In the genomic region with DNA sequence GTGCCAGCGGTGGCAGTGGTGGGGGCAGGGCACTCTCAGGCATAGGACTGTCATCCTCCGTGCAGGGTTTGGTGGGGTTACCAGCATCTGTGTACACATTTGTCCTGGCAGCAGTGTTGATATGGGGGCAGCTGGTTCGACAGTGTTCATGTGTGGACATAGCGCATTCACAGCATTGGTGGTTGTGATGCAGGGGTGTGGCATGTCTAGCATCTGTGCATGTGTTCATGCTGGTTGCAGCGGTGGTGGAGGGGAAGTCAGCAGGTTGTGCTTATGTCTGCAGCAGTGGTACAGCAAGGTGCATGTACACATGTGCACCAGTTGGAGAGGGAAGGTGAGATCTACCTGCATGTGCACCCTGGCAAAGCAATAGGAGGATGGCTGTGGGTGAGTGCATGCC, we compare ENCODE assay signal across 39 cellular contexts.
"Had no signal": no experiment of that assay in that cellular context is flagged by ENCODE, and none has a peak within 500 bp of the region (broad histone marks: within the 10 kb centered on the region; RNA-seq: fewer than 3 reads in every experiment).

No MANE protein-coding gene starts in this region.

- H3K9me3 Mint-ChIP-seq: activated naive CD4-positive, alpha-beta T cell treated with anti-CD3 and anti-CD28 coated beads for 36 hours; activated naive CD4-positive, alpha-beta T cell treated with anti-CD3 and anti-CD28 coated beads, Interleukin-2, amount 10 ng/mL, durations not matched to agents 7 days and 5 days; activated naive CD4-positive, alpha-beta T cell treated with anti-CD3 and anti-CD28 coated beads, Interleukin-2, amount 50 U/mL, for 24 hours; activated naive CD4-positive, alpha-beta T cell treated with anti-CD3 and anti-CD28 coated beads, Interleukin-2, amount 50 U/mL, for 72 hours; activated naive CD8-positive, alpha-beta T cell treated with anti-CD3 and anti-CD28 coated beads for 36 hours; activated naive CD8-positive, alpha-beta T cell treated with anti-CD3 and anti-CD28 coated beads, Interleukin-2, amount 10 ng/mL, durations not matched to agents 7 days and 5 days; activated naive CD8-positive, alpha-beta T cell treated with anti-CD3 and anti-CD28 coated beads, Interleukin-2, amount 50 U/mL, for 24 hours; activated T-cell treated with anti-CD3 and anti-CD28 coated beads, Interleukin-2, amount 50 U/mL, for 24 hours; activated T-cell treated with anti-CD3 and anti-CD28 coated beads, Interleukin-2, amount 50 U/mL, for 4 hours; activated T-cell treated with anti-CD3 and anti-CD28 coated beads, Interleukin-2, amount 50 U/mL, for 72 hours; activated T-helper 17 cell treated with anti-CD3 and anti-CD28 coated beads, Interleukin-2, amount 50 U/mL, for 72 hours; activated T-helper 2 cell treated with anti-CD3 and anti-CD28 coated beads, Interferon-gamma antibody, Interleukin-2, Interleukin-4, amounts not matched to agents 10 μg/mL and 5 μg/mL and 100 μg/mL, durations not matched to agents 14 hours and 24 hours and 36 hours; central memory CD8-positive, alpha-beta T cell had no signal

- H3K36me3 Mint-ChIP-seq: activated naive CD4-positive, alpha-beta T cell treated with anti-CD3 and anti-CD28 coated beads, Interleukin-2, amount 10 ng/mL, durations not matched to agents 7 days and 5 days; activated naive CD4-positive, alpha-beta T cell treated with anti-CD3 and anti-CD28 coated beads, Interleukin-2, amount 50 U/mL, for 24 hours; activated naive CD4-positive, alpha-beta T cell treated with anti-CD3 and anti-CD28 coated beads, Interleukin-2, amount 50 U/mL, for 72 hours; activated naive CD8-positive, alpha-beta T cell; activated naive CD8-positive, alpha-beta T cell treated with anti-CD3 and anti-CD28 coated beads for 36 hours; activated naive CD8-positive, alpha-beta T cell treated with anti-CD3 and anti-CD28 coated beads, Interleukin-2, amount 10 ng/mL, durations not matched to agents 7 days and 5 days; brain had no signal

- H3K27me3 ChIP-seq: ascending aorta, body of pancreas, brain microvascular endothelial cell, cardiac muscle cell had no signal

- DNase-seq: activated effector memory CD4-positive, alpha-beta T cell treated with anti-CD3 and anti-CD28 coated beads, Interleukin-2, amount 50 U/mL, for 16 hours; activated effector memory CD4-positive, alpha-beta T cell treated with Interleukin-2 at 50 U/mL for 16 hours; activated gamma-delta T cell; activated gamma-delta T cell treated with Interleukin-2 at 50 U/mL for 16 hours; activated naive CD4-positive, alpha-beta T cell; activated naive CD4-positive, alpha-beta T cell treated with anti-CD3 and anti-CD28 coated beads for 36 hours; activated naive CD4-positive, alpha-beta T cell treated with anti-CD3 and anti-CD28 coated beads, Interleukin-2, amount 10 ng/mL, durations not matched to agents 7 days and 5 days; activated naive CD4-positive, alpha-beta T cell treated with anti-CD3 and anti-CD28 coated beads, Interleukin-2, amount 50 U/mL, for 16 hours; activated naive CD4-positive, alpha-beta T cell treated with Interleukin-2 at 50 U/mL for 16 hours; activated naive CD8-positive, alpha-beta T cell treated with anti-CD3 and anti-CD28 coated beads for 36 hours; activated naive CD8-positive, alpha-beta T cell treated with anti-CD3 and anti-CD28 coated beads, Interleukin-2, amount 10 ng/mL, durations not matched to agents 7 days and 5 days; activated naive CD8-positive, alpha-beta T cell treated with anti-CD3 and anti-CD28 coated beads, Interleukin-2, amount 50 U/mL, for 24 hours; activated T-cell treated with anti-CD3 and anti-CD28 coated beads for 4 hours; activated T-cell treated with anti-CD3 and anti-CD28 coated beads, Interleukin-2, amount 50 U/mL, for 1 hour; activated T-cell treated with anti-CD3 and anti-CD28 coated beads, Interleukin-2, amount 50 U/mL, for 24 hours; activated T-cell treated with anti-CD3 and anti-CD28 coated beads, Interleukin-2, amount 50 U/mL, for 4 hours; activated T-cell treated with anti-CD3 and anti-CD28 coated beads, Interleukin-2, amount 50 U/mL, for 48 hours; activated T-cell treated with anti-CD3 and anti-CD28 coated beads, Interleukin-2, amount 50 U/mL, for 72 hours; adrenal gland; amniotic stem cell; amygdala; anterior cingulate cortex; aorta; body of pancreas; brain microvascular endothelial cell; caudate nucleus; central memory CD4-positive, alpha-beta T cell; cerebellar nuclear complex had no signal

- H3K4me3 ChIP-seq: adrenal gland, ascending aorta, body of pancreas, breast epithelium, cardiac muscle cell had no signal

- H3K4me3 Mint-ChIP-seq: activated naive CD4-positive, alpha-beta T cell treated with anti-CD3 and anti-CD28 coated beads for 36 hours; activated naive CD4-positive, alpha-beta T cell treated with anti-CD3 and anti-CD28 coated beads, Interleukin-2, amount 10 ng/mL, durations not matched to agents 7 days and 5 days; activated naive CD4-positive, alpha-beta T cell treated with anti-CD3 and anti-CD28 coated beads, Interleukin-2, amount 50 U/mL, for 24 hours; activated naive CD8-positive, alpha-beta T cell; activated naive CD8-positive, alpha-beta T cell treated with anti-CD3 and anti-CD28 coated beads for 36 hours; activated naive CD8-positive, alpha-beta T cell treated with anti-CD3 and anti-CD28 coated beads, Interleukin-2, amount 10 ng/mL, durations not matched to agents 7 days and 5 days; activated naive CD8-positive, alpha-beta T cell treated with anti-CD3 and anti-CD28 coated beads, Interleukin-2, amount 50 U/mL, for 24 hours; activated T-cell treated with anti-CD3 and anti-CD28 coated beads, Interleukin-2, amount 50 U/mL, for 24 hours; activated T-cell treated with anti-CD3 and anti-CD28 coated beads, Interleukin-2, amount 50 U/mL, for 4 hours; activated T-cell treated with anti-CD3 and anti-CD28 coated beads, Interleukin-2, amount 50 U/mL, for 72 hours; activated T-helper 1 cell treated with anti-CD3 and anti-CD28 coated beads, Interleukin-12 subunit alpha, Interleukin-12 subunit beta, Interleukin-2, Interleukin-4 antibody, amounts not matched to agents 30 ng/mL and 10 ng/mL and 1 ng/mL, durations not matched to agents 14 hours and 24 hours and 36 hours; activated T-helper 17 cell treated with anti-CD3 and anti-CD28 coated beads, Interleukin-2, amount 50 U/mL, for 72 hours; brain; central memory CD8-positive, alpha-beta T cell had no signal

- ATAC-seq: activated naive CD4-positive, alpha-beta T cell treated with anti-CD3 and anti-CD28 coated beads, Interleukin-2, amount 50 U/mL, for 72 hours; activated naive CD8-positive, alpha-beta T cell treated with anti-CD3 and anti-CD28 coated beads, Interleukin-2, amount 50 U/mL, for 24 hours; activated T-cell treated with anti-CD3 and anti-CD28 coated beads, Interleukin-2, amount 50 U/mL, for 4 hours; activated T-cell treated with anti-CD3 and anti-CD28 coated beads, Interleukin-2, amount 50 U/mL, for 72 hours; activated T-helper 17 cell treated with anti-CD3 and anti-CD28 coated beads, Interleukin-2, amount 50 U/mL, for 72 hours; body of pancreas had no signal

- H3K36me3 ChIP-seq: adrenal gland, ascending aorta, brain microvascular endothelial cell, breast epithelium, cardiac muscle cell had no signal

- H3K27ac Mint-ChIP-seq: activated naive CD4-positive, alpha-beta T cell treated with anti-CD3 and anti-CD28 coated beads for 36 hours; activated naive CD4-positive, alpha-beta T cell treated with anti-CD3 and anti-CD28 coated beads, Interleukin-2, amount 10 ng/mL, durations not matched to agents 7 days and 5 days; activated naive CD4-positive, alpha-beta T cell treated with anti-CD3 and anti-CD28 coated beads, Interleukin-2, amount 50 U/mL, for 24 hours; activated naive CD4-positive, alpha-beta T cell treated with anti-CD3 and anti-CD28 coated beads, Interleukin-2, amount 50 U/mL, for 72 hours; activated naive CD8-positive, alpha-beta T cell; activated naive CD8-positive, alpha-beta T cell treated with anti-CD3 and anti-CD28 coated beads for 36 hours; activated naive CD8-positive, alpha-beta T cell treated with anti-CD3 and anti-CD28 coated beads, Interleukin-2, amount 10 ng/mL, durations not matched to agents 7 days and 5 days; activated naive CD8-positive, alpha-beta T cell treated with anti-CD3 and anti-CD28 coated beads, Interleukin-2, amount 50 U/mL, for 24 hours; activated T-cell treated with anti-CD3 and anti-CD28 coated beads, Interleukin-2, amount 50 U/mL, for 24 hours; activated T-cell treated with anti-CD3 and anti-CD28 coated beads, Interleukin-2, amount 50 U/mL, for 72 hours; activated T-helper 1 cell treated with anti-CD3 and anti-CD28 coated beads, Interleukin-12 subunit alpha, Interleukin-12 subunit beta, Interleukin-2, Interleukin-4 antibody, amounts not matched to agents 30 ng/mL and 10 ng/mL and 1 ng/mL, durations not matched to agents 14 hours and 24 hours and 36 hours; activated T-helper 17 cell treated with anti-CD3 and anti-CD28 coated beads, Interleukin-2, amount 50 U/mL, for 72 hours; activated T-helper 2 cell treated with anti-CD3 and anti-CD28 coated beads, Interferon-gamma antibody, Interleukin-2, Interleukin-4, amounts not matched to agents 10 μg/mL and 5 μg/mL and 100 μg/mL, durations not matched to agents 14 hours and 24 hours and 36 hours; brain had no signal

- H3K4me1 ChIP-seq: adrenal gland, ascending aorta, body of pancreas, breast epithelium had no signal

- H3K9me3 ChIP-seq: adrenal gland, body of pancreas, breast epithelium had no signal

- H3K27me3 Mint-ChIP-seq: activated naive CD4-positive, alpha-beta T cell treated with anti-CD3 and anti-CD28 coated beads, Interleukin-2, amount 10 ng/mL, durations not matched to agents 7 days and 5 days; activated naive CD8-positive, alpha-beta T cell treated with anti-CD3 and anti-CD28 coated beads, Interleukin-2, amount 10 ng/mL, durations not matched to agents 7 days and 5 days; activated naive CD8-positive, alpha-beta T cell treated with anti-CD3 and anti-CD28 coated beads, Interleukin-2, amount 50 U/mL, for 24 hours; activated T-helper 17 cell treated with anti-CD3 and anti-CD28 coated beads, Interleukin-2, amount 50 U/mL, for 72 hours; brain had no signal

- H3K4me1 Mint-ChIP-seq: activated naive CD4-positive, alpha-beta T cell treated with anti-CD3 and anti-CD28 coated beads, Interleukin-2, amount 10 ng/mL, durations not matched to agents 7 days and 5 days; activated naive CD4-positive, alpha-beta T cell treated with anti-CD3 and anti-CD28 coated beads, Interleukin-2, amount 50 U/mL, for 24 hours; activated naive CD8-positive, alpha-beta T cell treated with anti-CD3 and anti-CD28 coated beads for 36 hours; activated naive CD8-positive, alpha-beta T cell treated with anti-CD3 and anti-CD28 coated beads, Interleukin-2, amount 10 ng/mL, durations not matched to agents 7 days and 5 days; activated naive CD8-positive, alpha-beta T cell treated with anti-CD3 and anti-CD28 coated beads, Interleukin-2, amount 50 U/mL, for 24 hours; activated T-helper 17 cell treated with anti-CD3 and anti-CD28 coated beads, Interleukin-2, amount 50 U/mL, for 72 hours; brain; central memory CD8-positive, alpha-beta T cell had no signal

- H3K27ac ChIP-seq: adrenal gland, ascending aorta, body of pancreas, brain microvascular endothelial cell, breast epithelium, cardiac muscle cell had no signal
